Comparison of ENCODE assay signal across 1 cellular context in the genomic region with DNA sequence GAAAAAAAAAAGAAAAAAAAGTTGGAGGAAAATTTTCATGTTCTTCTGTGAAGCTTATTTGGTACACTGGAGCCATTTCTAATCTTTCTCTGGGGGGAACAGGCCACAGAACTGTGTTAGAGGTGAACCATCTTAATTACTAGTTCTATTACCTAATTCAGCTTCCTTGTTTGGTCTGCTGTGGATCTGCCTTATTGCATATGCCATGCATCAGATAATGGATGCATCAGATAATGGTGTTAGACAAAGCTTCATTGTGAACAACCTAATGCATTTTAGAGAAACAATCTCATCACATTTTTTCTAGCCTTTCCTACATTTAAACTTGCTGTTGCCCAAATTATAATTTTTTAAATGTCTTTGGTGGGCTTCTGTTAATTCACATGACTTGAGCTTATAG.
TF ChIP-seq lines count a peak whose summit lies in the region.

No MANE protein-coding gene starts in this region.

TF ChIP-seq in SK-N-SH, 30 proteins besides CTCF, POLR2A, EP300 and RAD21:
- peak; percentile 83 for TF ChIP-seq GATA2 (CRISPR knock-in tag; IDR thresholded peaks at IDR 0.05)
TF ChIP-seq in SK-N-SH: peak in this region for 1; not testable (repeated sequence) for 29.
